In genomic region chr10:61836233-61836887, GRCh38 we compare ENCODE assay signal across 11 cellular contexts.
DNase-seq lines count a peak whose midpoint lies in the region; ATAC-seq and TF ChIP-seq lines count a peak whose summit lies in the region.
"Had no signal": no experiment of that assay in that cellular context is flagged by ENCODE, and none has a peak within 500 bp of the region (broad histone marks: within the 10 kb centered on the region; RNA-seq: fewer than 3 reads in every experiment).

No MANE protein-coding gene starts in this region.

- H2AFZ ChIP-seq in HCT116 (ENCODE audit: low read depth, low read length, poor library complexity, severe bottlenecking) = peak overlapping the region; percentile 99

- H3K9ac ChIP-seq in HCT116 (ENCODE audit: low read length) (peak overlapping the region; percentile 21), skeletal muscle tissue (ENCODE audit: low read depth in 1 of 3, low read length in 3 of 3) (peak overlapping the region in 1 of 3 donors; percentile 51)

- H4K20me1 ChIP-seq in HCT116 (ENCODE audit: insufficient read depth) = no peaks in the 10 kb centered on the region

- RAD21 ChIA-PET in HCT116 (lab: Charles Lee; ENCODE audit: low non-redundant PET in 1 of 2, low total read pairs in 2 of 2, uncharacterized antibody in 2 of 2, unreplicated experiment in 2 of 2) = no interaction called here

- CTCF ChIA-PET in HCT116 (lab: Charles Lee) = interaction anchor here (1.7 to 4.9 kb wide), 4 partner anchors 16 to 695 kb away, joined by 6 to 68 read pairs (median 7); no protein-coding TSS in a partner anchor

- DNase-seq in HCT116 (ENCODE audit: low read depth, low spot score) (no peak), foreskin keratinocyte (peak; percentile 40 to 41), ovary (no peak), HPDE6-E6E7 (ENCODE audit: extremely low spot score) (no peak), omental fat pad (ENCODE audit: low spot score) (no peak)
- DNase-seq: activated naive CD4-positive, alpha-beta T cell; NCI-H187 treated with DMSO at 0.1 percent for 48 hours; nephron progenitor cell had no signal

- H3K9me3 ChIP-seq in HCT116 (ENCODE audit: control insufficient read depth in 1 of 2, insufficient read depth in 1 of 2, low read depth in 1 of 2, low read length in 2 of 2) (no peaks in the 10 kb centered on the region), skeletal muscle tissue (ENCODE audit: control insufficient read depth in 3 of 3, low read length in 3 of 3) (peaks cover 0 to 2% (median 0%) of the 10 kb centered on the region in 3 donors), ovary (no peaks in the 10 kb centered on the region)

- ATAC-seq in HCT116 (peak; percentile 26; the same call in 1 of the 2 replicates), SK-N-SH treated with all-trans-retinoic acid at 6 μM for 48 hours (peak; percentile 43), foreskin keratinocyte (no peak), HG03439 (IDR thresholded peaks at IDR 0.05; ENCODE audit: unreplicated experiment) (no peak), omental fat pad (ENCODE audit: low FRiP score) (no peak)

- peak overlapping the region; percentile 66 for H3K4me2 ChIP-seq in HCT116 (ENCODE audit: low read length)

- H3K4me1 ChIP-seq in HCT116 (ENCODE audit: control insufficient read depth in 1 of 2, insufficient read depth in 2 of 2, low read length in 2 of 2) (peaks cover 32 to 50% of the 10 kb centered on the region in 2 experiments), foreskin keratinocyte (peaks cover 16% of the 10 kb centered on the region), skeletal muscle tissue (ENCODE audit: control insufficient read depth in 3 of 3, insufficient read depth in 3 of 3, low read length in 3 of 3) (peaks cover 7 to 17% (median 9%) of the 10 kb centered on the region in 3 donors), ovary (ENCODE audit: insufficient read depth) (peaks cover 9% of the 10 kb centered on the region)

- BruUV-seq in HCT116 (replicated peaks; lab: Mats Ljungman, UMichigan) = no TSS peak

- H3K27me3 ChIP-seq in HCT116 (ENCODE audit: insufficient read depth, low read length) (no peaks in the 10 kb centered on the region), foreskin keratinocyte (no peaks in the 10 kb centered on the region), skeletal muscle tissue (ENCODE audit: control insufficient read depth in 3 of 3, insufficient read depth in 3 of 3, low read length in 3 of 3) (no peaks in the 10 kb centered on the region), ovary (no peaks in the 10 kb centered on the region)

- H3K36me3 ChIP-seq in HCT116 (ENCODE audit: control insufficient read depth in 1 of 2, insufficient read depth in 2 of 2, low read length in 2 of 2) (no peaks in the 10 kb centered on the region), skeletal muscle tissue (ENCODE audit: control insufficient read depth in 3 of 3, insufficient read depth in 3 of 3, low read length in 3 of 3) (no peaks in the 10 kb centered on the region), ovary (no peaks in the 10 kb centered on the region)

- H3K27ac ChIP-seq in HCT116 (ENCODE audit: low read depth, low read length) = peak overlapping the region; percentile 85; the same call in 1 of the 2 replicates
- peak overlapping the region; percentile 59 for H3K27ac ChIP-seq in foreskin keratinocyte
- H3K27ac ChIP-seq in skeletal muscle tissue (ENCODE audit: low read depth, low read length) = peak overlapping the region; percentile 48
- H3K27ac ChIP-seq in ovary = no peak overlapping the region

- POLR2A ChIA-PET in HCT116 (lab: Charles Lee) = interaction anchor here (1.9 kb wide), 1 partner anchor 85 kb away, joined by 8 read pairs; no protein-coding TSS in a partner anchor

- H3K79me2 ChIP-seq in HCT116 (ENCODE audit: insufficient read depth, low read length) = no peaks in the 10 kb centered on the region

- intact Hi-C loops in HCT116 (cut with micrococcal nuclease) (loop anchor here (5.0 to 10.0 kb wide), 3 partner anchors 66 to 692 kb away; partner anchors contain the start of gene ARID5B), ovary (cut with DNase I) (no loop called here)

- H3K4me3 ChIP-seq in HCT116 (replicated peaks in 1 of 2; ENCODE audit: low read depth in 1 of 2, low read length in 2 of 2) (peak overlapping the region in 1 of 2 experiments; percentile 41; a peak in 3 of 4 replicates), skeletal muscle tissue (ENCODE audit: low read length in 3 of 3) (peak overlapping the region in 2 of 3 donors; percentile 2 to 4), ovary (no peak overlapping the region)

- no peak for TF ChIP-seq CTCF in HCT116 (IDR thresholded peaks at IDR 0.05 in 2 of 3, conservative IDR thresholded peaks at IDR 0.05 in 1 of 3; ENCODE audit: borderline replicate concordance in 1 of 3, insufficient read depth in 1 of 3, low read depth in 2 of 3, low read length in 2 of 3)
- no peak for TF ChIP-seq CTCF in foreskin keratinocyte (conservative IDR thresholded peaks at IDR 0.05)
- no peak for TF ChIP-seq CTCF in ovary (IDR thresholded peaks at IDR 0.05)
- no peak for TF ChIP-seq CTCF in omental fat pad (IDR thresholded peaks at IDR 0.05)

- no peak for TF ChIP-seq POLR2A in HCT116 (IDR thresholded peaks at IDR 0.05; ENCODE audit: borderline replicate concordance, extremely low read depth, insufficient read depth, insufficient read length)
- TF ChIP-seq POLR2A in ovary (IDR thresholded peaks at IDR 0.05) = no peak

- WGBS in ovary, 3 donors = 7 to 11% (median 11%) methylated on average over 4 of the region's 4 CpGs

- TF ChIP-seq RAD21 in HCT116 (IDR thresholded peaks at IDR 0.05; ENCODE audit: low read depth) = no peak

- TF ChIP-seq EP300 in ovary (IDR thresholded peaks at IDR 0.05) = no peak

- no peaks in the 10 kb centered on the region for H3K9me2 ChIP-seq in HCT116 (ENCODE audit: insufficient read depth)

TF ChIP-seq in HCT116, 20 proteins besides CTCF, POLR2A, EP300 and RAD21 (continues in another document):
- TF ChIP-seq YY1 (IDR thresholded peaks at IDR 0.05; ENCODE audit: extremely low read depth, insufficient replicate concordance, low read depth, low read length) (no peak), CBX3 (IDR thresholded peaks at IDR 0.05; ENCODE audit: low read depth) (no peak), MAX (IDR thresholded peaks at IDR 0.05) (no peak), CEBPB (IDR thresholded peaks at IDR 0.05; ENCODE audit: low read depth) (0 out of 2 replicates have a peak, but pooled peaks have one; percentile 15), ATF3 (IDR thresholded peaks at IDR 0.05) (no peak)

TF ChIP-seq in SK-N-SH treated with all-trans-retinoic acid at 6 μM for 48 hours, 23 proteins besides CTCF, POLR2A, EP300 and RAD21:
- TF ChIP-seq TOX (CRISPR knock-in tag; IDR thresholded peaks at IDR 0.05; ENCODE audit: borderline replicate concordance) (no peak), ISL1 (CRISPR knock-in tag; IDR thresholded peaks at IDR 0.05) (peak; percentile 68), TCF4 (CRISPR knock-in tag; IDR thresholded peaks at IDR 0.05; ENCODE audit: borderline replicate concordance) (peak; percentile 73; the same call in 1 of the 2 replicates)

Comparison
In these comparisons a context has a peak if more than half of its experiments do, and no peak if none do; other contexts are left out.
1. ATAC-seq: peak in HCT116 (single experiment) and SK-N-SH treated with all-trans-retinoic acid at 6 μM for 48 hours (single experiment); none in foreskin keratinocyte (single experiment), HG03439 (single experiment) and omental fat pad (single experiment).
2. DNase-seq: peak in foreskin keratinocyte (2 of 2); none in HCT116 (single experiment), ovary (0 of 5), HPDE6-E6E7 (single experiment) and omental fat pad (single experiment).
3. H3K27ac ChIP-seq: peak in HCT116 (single experiment), foreskin keratinocyte (single experiment) and skeletal muscle tissue (single experiment); none in ovary (0 of 2).